ENCODE assay signal across 23 cellular contexts in the genomic region with DNA sequence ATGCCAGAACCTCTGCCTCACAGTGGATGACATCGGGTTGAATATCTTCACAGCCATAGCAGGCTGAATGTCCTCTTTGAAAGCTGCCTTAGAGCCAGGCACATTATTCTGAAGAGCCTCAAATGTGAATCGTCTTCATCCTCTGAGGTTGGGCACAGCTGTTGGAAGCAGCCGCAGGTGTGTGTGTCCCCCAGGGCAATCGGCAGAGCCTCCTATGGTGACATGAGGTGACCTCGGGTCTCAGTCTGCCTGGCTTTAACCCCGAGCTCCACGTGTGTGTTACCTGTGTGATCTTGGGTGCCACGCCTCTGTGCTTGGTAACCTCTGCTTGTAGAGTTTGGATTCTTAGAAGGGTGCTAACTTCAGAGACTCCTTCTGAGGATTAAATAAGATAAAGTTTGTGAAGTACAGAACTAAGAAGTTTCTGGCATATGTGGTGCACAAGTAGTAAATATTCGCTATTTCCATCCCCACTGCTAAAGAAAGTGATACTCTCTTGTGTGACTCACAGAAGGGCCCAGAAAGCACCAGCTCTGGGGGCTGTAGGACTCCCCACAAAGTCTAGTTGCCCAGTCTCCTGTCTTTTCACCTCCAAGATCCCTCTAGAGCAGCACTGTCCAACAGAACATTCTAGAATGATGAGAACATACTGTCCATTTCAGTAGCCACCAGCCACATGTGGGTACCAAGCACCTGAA.
"Had no signal": no experiment of that assay in that cellular context is flagged by ENCODE, and none has a peak within 500 bp of the region (broad histone marks: within the 10 kb centered on the region; RNA-seq: fewer than 3 reads in every experiment).

No MANE protein-coding gene starts in this region.

- H3K27me3 Mint-ChIP-seq: dendritic cell treated with granulocyte-macrophage colony-stimulating factor and Interleukin-4, amounts not matched to agents 40 ng/mL and 50 ng/mL, for 4 days had no signal

- H3K9me3 Mint-ChIP-seq: dendritic cell treated with granulocyte-macrophage colony-stimulating factor and Interleukin-4, amounts not matched to agents 40 ng/mL and 50 ng/mL, for 4 days; effector memory CD8-positive, alpha-beta T cell; endodermal cell; mesothelial cell of epicardium had no signal

- H3K27me3 ChIP-seq: colonic mucosa had no signal

- H3K4me1 Mint-ChIP-seq: endodermal cell had no signal

- H3K4me3 ChIP-seq: colonic mucosa, esophagus squamous epithelium, gastrocnemius medialis, heart right ventricle, left lung, lower lobe of right lung, mucosa of descending colon had no signal

- H3K36me3 ChIP-seq: colonic mucosa, esophagus squamous epithelium, gastrocnemius medialis, heart right ventricle, left lung, lower lobe of right lung had no signal

- H3K27ac Mint-ChIP-seq: dendritic cell treated with granulocyte-macrophage colony-stimulating factor and Interleukin-4, amounts not matched to agents 40 ng/mL and 50 ng/mL, for 4 days; effector memory CD8-positive, alpha-beta T cell; endodermal cell; mesothelial cell of epicardium had no signal

- DNase-seq: colonic mucosa; cortex of kidney; effector CD8-positive, alpha-beta T cell; effector memory CD8-positive, alpha-beta T cell; endodermal cell; erythroblast; esophagus squamous epithelium; foreskin fibroblast; foreskin melanocyte; gastrocnemius medialis; glutamatergic neuron; head of caudate nucleus; heart right ventricle; hippocampal formation; left cardiac atrium; left lung; left ventricle myocardium superior; lower lobe of right lung; mesenchymal stem cell; mucosa of descending colon had no signal

- H3K4me3 Mint-ChIP-seq: dendritic cell treated with granulocyte-macrophage colony-stimulating factor and Interleukin-4, amounts not matched to agents 40 ng/mL and 50 ng/mL, for 4 days; effector memory CD8-positive, alpha-beta T cell; endodermal cell; mesothelial cell of epicardium had no signal

- H3K4me1 ChIP-seq: colonic mucosa, gastrocnemius medialis, heart right ventricle, left lung, lower lobe of right lung had no signal

- H3K27ac ChIP-seq: colonic mucosa, epithelial cell of prostate, gastrocnemius medialis, heart right ventricle, left lung, lower lobe of right lung had no signal

- H3K36me3 Mint-ChIP-seq: mesothelial cell of epicardium had no signal

- H3K9me3 ChIP-seq: colonic mucosa, esophagus squamous epithelium, gastrocnemius medialis, heart right ventricle, left lung, lower lobe of right lung, mucosa of descending colon had no signal

- ATAC-seq: effector memory CD8-positive, alpha-beta T cell; gastrocnemius medialis; heart right ventricle; left cardiac atrium; left lung; left ventricle myocardium superior; lower lobe of right lung; mucosa of descending colon had no signal
